In the genomic region with DNA sequence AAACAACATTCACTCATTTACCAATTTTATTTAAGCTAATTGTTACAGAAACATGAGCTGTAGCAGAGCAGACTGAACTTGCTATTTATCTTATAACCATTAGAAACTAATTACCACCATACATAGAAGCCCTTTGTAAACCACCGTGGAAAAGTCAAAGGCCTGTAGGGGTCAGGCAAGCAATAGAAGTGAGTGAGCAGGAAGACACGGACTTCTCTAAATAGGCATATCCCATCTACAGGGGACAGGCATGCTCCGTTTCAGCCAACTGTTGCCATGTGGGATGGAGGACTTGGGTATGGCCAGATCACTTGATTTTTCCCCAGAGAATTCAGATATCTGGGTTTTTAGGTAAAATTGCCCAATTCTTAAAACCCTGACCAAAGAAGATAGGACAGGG, we compare ENCODE assay signal across 1 cellular context.
TF ChIP-seq lines count a peak whose summit lies in the region.

No MANE protein-coding gene starts in this region.

TF ChIP-seq in K562, 482 proteins besides CTCF, POLR2A, EP300 and RAD21 (continued from another document and continues in another):
- TF ChIP-seq ZNF407 (IDR thresholded peaks at IDR 0.05; ENCODE audit: low read depth) (no peak), KDM1A (IDR thresholded peaks at IDR 0.05) (no peak), CBFB (CRISPR knock-in tag; IDR thresholded peaks at IDR 0.05) (no peak), TRIM28 (IDR thresholded peaks at IDR 0.05) (no peak), ATF6 (CRISPR knock-in tag; IDR thresholded peaks at IDR 0.05) (no peak), ZNF175 (CRISPR knock-in tag; IDR thresholded peaks at IDR 0.05; ENCODE audit: low read depth) (no peak), ZBTB40 (IDR thresholded peaks at IDR 0.05) (no peak), ZBTB40 (CRISPR knock-in tag; IDR thresholded peaks at IDR 0.05) (no peak), SOX6 (IDR thresholded peaks at IDR 0.05) (no peak), TAL1 (IDR thresholded peaks at IDR 0.05) (no peak)
- TF ChIP-seq, protein P1, sequence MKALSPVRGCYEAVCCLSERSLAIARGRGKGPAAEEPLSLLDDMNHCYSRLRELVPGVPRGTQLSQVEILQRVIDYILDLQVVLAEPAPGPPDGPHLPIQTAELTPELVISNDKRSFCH (CRISPR knock-in tag; IDR thresholded peaks at IDR 0.05) = no peak
- TF ChIP-seq, protein P1 (tag; IDR thresholded peaks at IDR 0.05) = no peak
- TF ChIP-seq, protein P2, sequence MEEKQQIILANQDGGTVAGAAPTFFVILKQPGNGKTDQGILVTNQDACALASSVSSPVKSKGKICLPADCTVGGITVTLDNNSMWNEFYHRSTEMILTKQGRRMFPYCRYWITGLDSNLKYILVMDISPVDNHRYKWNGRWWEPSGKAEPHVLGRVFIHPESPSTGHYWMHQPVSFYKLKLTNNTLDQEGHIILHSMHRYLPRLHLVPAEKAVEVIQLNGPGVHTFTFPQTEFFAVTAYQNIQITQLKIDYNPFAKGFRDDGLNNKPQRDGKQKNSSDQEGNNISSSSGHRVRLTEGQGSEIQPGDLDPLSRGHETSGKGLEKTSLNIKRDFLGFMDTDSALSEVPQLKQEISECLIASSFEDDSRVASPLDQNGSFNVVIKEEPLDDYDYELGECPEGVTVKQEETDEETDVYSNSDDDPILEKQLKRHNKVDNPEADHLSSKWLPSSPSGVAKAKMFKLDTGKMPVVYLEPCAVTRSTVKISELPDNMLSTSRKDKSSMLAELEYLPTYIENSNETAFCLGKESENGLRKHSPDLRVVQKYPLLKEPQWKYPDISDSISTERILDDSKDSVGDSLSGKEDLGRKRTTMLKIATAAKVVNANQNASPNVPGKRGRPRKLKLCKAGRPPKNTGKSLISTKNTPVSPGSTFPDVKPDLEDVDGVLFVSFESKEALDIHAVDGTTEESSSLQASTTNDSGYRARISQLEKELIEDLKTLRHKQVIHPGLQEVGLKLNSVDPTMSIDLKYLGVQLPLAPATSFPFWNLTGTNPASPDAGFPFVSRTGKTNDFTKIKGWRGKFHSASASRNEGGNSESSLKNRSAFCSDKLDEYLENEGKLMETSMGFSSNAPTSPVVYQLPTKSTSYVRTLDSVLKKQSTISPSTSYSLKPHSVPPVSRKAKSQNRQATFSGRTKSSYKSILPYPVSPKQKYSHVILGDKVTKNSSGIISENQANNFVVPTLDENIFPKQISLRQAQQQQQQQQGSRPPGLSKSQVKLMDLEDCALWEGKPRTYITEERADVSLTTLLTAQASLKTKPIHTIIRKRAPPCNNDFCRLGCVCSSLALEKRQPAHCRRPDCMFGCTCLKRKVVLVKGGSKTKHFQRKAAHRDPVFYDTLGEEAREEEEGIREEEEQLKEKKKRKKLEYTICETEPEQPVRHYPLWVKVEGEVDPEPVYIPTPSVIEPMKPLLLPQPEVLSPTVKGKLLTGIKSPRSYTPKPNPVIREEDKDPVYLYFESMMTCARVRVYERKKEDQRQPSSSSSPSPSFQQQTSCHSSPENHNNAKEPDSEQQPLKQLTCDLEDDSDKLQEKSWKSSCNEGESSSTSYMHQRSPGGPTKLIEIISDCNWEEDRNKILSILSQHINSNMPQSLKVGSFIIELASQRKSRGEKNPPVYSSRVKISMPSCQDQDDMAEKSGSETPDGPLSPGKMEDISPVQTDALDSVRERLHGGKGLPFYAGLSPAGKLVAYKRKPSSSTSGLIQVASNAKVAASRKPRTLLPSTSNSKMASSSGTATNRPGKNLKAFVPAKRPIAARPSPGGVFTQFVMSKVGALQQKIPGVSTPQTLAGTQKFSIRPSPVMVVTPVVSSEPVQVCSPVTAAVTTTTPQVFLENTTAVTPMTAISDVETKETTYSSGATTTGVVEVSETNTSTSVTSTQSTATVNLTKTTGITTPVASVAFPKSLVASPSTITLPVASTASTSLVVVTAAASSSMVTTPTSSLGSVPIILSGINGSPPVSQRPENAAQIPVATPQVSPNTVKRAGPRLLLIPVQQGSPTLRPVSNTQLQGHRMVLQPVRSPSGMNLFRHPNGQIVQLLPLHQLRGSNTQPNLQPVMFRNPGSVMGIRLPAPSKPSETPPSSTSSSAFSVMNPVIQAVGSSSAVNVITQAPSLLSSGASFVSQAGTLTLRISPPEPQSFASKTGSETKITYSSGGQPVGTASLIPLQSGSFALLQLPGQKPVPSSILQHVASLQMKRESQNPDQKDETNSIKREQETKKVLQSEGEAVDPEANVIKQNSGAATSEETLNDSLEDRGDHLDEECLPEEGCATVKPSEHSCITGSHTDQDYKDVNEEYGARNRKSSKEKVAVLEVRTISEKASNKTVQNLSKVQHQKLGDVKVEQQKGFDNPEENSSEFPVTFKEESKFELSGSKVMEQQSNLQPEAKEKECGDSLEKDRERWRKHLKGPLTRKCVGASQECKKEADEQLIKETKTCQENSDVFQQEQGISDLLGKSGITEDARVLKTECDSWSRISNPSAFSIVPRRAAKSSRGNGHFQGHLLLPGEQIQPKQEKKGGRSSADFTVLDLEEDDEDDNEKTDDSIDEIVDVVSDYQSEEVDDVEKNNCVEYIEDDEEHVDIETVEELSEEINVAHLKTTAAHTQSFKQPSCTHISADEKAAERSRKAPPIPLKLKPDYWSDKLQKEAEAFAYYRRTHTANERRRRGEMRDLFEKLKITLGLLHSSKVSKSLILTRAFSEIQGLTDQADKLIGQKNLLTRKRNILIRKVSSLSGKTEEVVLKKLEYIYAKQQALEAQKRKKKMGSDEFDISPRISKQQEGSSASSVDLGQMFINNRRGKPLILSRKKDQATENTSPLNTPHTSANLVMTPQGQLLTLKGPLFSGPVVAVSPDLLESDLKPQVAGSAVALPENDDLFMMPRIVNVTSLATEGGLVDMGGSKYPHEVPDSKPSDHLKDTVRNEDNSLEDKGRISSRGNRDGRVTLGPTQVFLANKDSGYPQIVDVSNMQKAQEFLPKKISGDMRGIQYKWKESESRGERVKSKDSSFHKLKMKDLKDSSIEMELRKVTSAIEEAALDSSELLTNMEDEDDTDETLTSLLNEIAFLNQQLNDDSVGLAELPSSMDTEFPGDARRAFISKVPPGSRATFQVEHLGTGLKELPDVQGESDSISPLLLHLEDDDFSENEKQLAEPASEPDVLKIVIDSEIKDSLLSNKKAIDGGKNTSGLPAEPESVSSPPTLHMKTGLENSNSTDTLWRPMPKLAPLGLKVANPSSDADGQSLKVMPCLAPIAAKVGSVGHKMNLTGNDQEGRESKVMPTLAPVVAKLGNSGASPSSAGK (IDR thresholded peaks at IDR 0.05) = no peak
